In genomic region chr3:33391255-33391995, GRCh38 we compare ENCODE assay signal across 14 cellular contexts. TPM values are rescaled to one million over a fixed set of nuclear protein-coding genes. Genes with fewer than 3 reads are reported as not detected.
DNase-seq lines count a peak whose midpoint lies in the region; ATAC-seq and TF ChIP-seq lines count a peak whose summit lies in the region.
"Had no signal": no experiment of that assay in that cellular context is flagged by ENCODE, and none has a peak within 500 bp of the region (broad histone marks: within the 10 kb centered on the region; RNA-seq: fewer than 3 reads in every experiment).

No MANE protein-coding gene starts in this region.

- no peak overlapping the region for H2AFZ ChIP-seq in SK-N-SH (ENCODE audit: low read depth)

- H3K4me3 ChIP-seq in SK-N-SH (ENCODE audit: low read depth in 2 of 2, low read length in 1 of 2) = no peak overlapping the region
- H3K4me3 ChIP-seq: spleen had no signal

- TF ChIP-seq EP300 in SK-N-SH (IDR thresholded peaks at IDR 0.05; ENCODE audit: borderline replicate concordance in 1 of 2, low read depth in 1 of 2, low read length in 1 of 2) = no peak

- H3K27me3 ChIP-seq in SK-N-SH (ENCODE audit: insufficient read depth) = no peaks in the 10 kb centered on the region
- H3K27me3 ChIP-seq: spleen had no signal

- no peak overlapping the region for H3K4me2 ChIP-seq in SK-N-SH

- peaks cover 42% of the 10 kb centered on the region for H3K79me2 ChIP-seq in SK-N-SH (ENCODE audit: insufficient read depth)

- peaks cover 25% of the 10 kb centered on the region for H3K4me1 Mint-ChIP-seq in activated CD4-positive, alpha-beta T cell treated with anti-CD3 and anti-CD28 coated beads, Interleukin-2, amount 10 ng/mL, durations not matched to agents 24 days and 14 days
- H3K4me1 Mint-ChIP-seq in HFFc6 (ENCODE audit: low read depth) (peaks cover 79% of the 10 kb centered on the region), brain (no peaks in the 10 kb centered on the region), progenitor cell of endocrine pancreas (ENCODE audit: low read depth) (no peaks in the 10 kb centered on the region), WTC11 (no peaks in the 10 kb centered on the region)

- intact Hi-C loops in activated CD4-positive, alpha-beta T cell treated with anti-CD3 and anti-CD28 coated beads, Interleukin-2, amount 10 ng/mL, durations not matched to agents 24 days and 14 days (cut with micrococcal nuclease) = no loop called here

- TF ChIP-seq CTCF in HFFc6 (IDR thresholded peaks at IDR 0.05) (no peak), brain (conservative IDR thresholded peaks at IDR 0.05) (no peak), progenitor cell of endocrine pancreas (IDR thresholded peaks at IDR 0.05; ENCODE audit: unreplicated experiment) (no peak), WTC11 (IDR thresholded peaks at IDR 0.05) (no peak), SK-N-SH (IDR thresholded peaks at IDR 0.05) (no peak)

- H3F3A ChIP-seq in SK-N-SH (replicated peaks; ENCODE audit: insufficient read depth) = peaks cover 57% of the 10 kb centered on the region

- ATAC-seq in HG03139 (IDR thresholded peaks at IDR 0.05; ENCODE audit: unreplicated experiment) = no peak
- no peak for ATAC-seq in WTC11

- peaks cover 13 to 48% of the 10 kb centered on the region in 2 experiments for H3K4me1 ChIP-seq in SK-N-SH (ENCODE audit: control insufficient read depth in 1 of 2, insufficient read depth in 2 of 2, low read depth in 1 of 2, low read length in 1 of 2)
- H3K4me1 ChIP-seq: spleen had no signal

- DNase-seq in activated CD4-positive, alpha-beta T cell treated with anti-CD3 and anti-CD28 coated beads, Interleukin-2, amount 10 ng/mL, durations not matched to agents 24 days and 14 days = no peak
- DNase-seq in activated CD4-positive, alpha-beta T cell treated with anti-CD3 and anti-CD28 coated beads, Interleukin-2, amount 50 U/mL, for 4 hours = no peak
- DNase-seq in HFFc6 (no peak), progenitor cell of endocrine pancreas (ENCODE audit: low spot score, unreplicated experiment) (no peak), WTC11 (ENCODE audit: low spot score) (no peak), SK-N-SH (no peak)
- DNase-seq: glutamatergic neuron, NCI-H1092, NCI-H2171, SHP77, spleen had no signal

- H3K27ac ChIP-seq in SK-N-SH (ENCODE audit: low read depth in 2 of 2, low read length in 1 of 2) = peak overlapping the region in 1 of 2 experiments; percentile 95; a peak in 3 of 4 replicates

- peaks cover 72 to 85% of the 10 kb centered on the region in 2 experiments for H3K36me3 ChIP-seq in SK-N-SH (replicated peaks in 1 of 2; ENCODE audit: control insufficient read depth in 1 of 2, insufficient read depth in 2 of 2, low read length in 1 of 2)

- POLR2A ChIA-PET in WTC11 (lab: Charles Lee) = no interaction called here
- POLR2A ChIA-PET in SK-N-SH (lab: Yijun Ruan, JAX) = no interaction called here

- no peaks in the 10 kb centered on the region for H3K9me3 ChIP-seq in SK-N-SH
- H3K9me3 ChIP-seq: spleen had no signal

- H3K36me3 Mint-ChIP-seq in activated CD4-positive, alpha-beta T cell treated with anti-CD3 and anti-CD28 coated beads, Interleukin-2, amount 10 ng/mL, durations not matched to agents 24 days and 14 days (ENCODE audit: low read depth) = peaks cover 70% of the 10 kb centered on the region
- H3K36me3 Mint-ChIP-seq in HFFc6 (ENCODE audit: low read depth) (peaks cover 67% of the 10 kb centered on the region), brain (peaks cover 74% of the 10 kb centered on the region), progenitor cell of endocrine pancreas (ENCODE audit: insufficient read depth) (peaks cover 25% of the 10 kb centered on the region), WTC11 (peaks cover 68% of the 10 kb centered on the region)

- peak overlapping the region; percentile 7 for H3K27ac Mint-ChIP-seq in activated CD4-positive, alpha-beta T cell treated with anti-CD3 and anti-CD28 coated beads, Interleukin-2, amount 10 ng/mL, durations not matched to agents 24 days and 14 days
- H3K27ac Mint-ChIP-seq in HFFc6 (peak overlapping the region; percentile 94), brain (peak overlapping the region in 4 of 5 experiments; percentile 29 to 89 (median 64)), progenitor cell of endocrine pancreas (peak overlapping the region; percentile 82), WTC11 (no peak overlapping the region)

- 94% methylated on average over 8 of the region's 8 CpGs for WGBS in SK-N-SH (ENCODE audit: low lambda C conversion rate)

- no peak for TF ChIP-seq RAD21 in SK-N-SH (IDR thresholded peaks at IDR 0.05; ENCODE audit: low read length)

- no peak overlapping the region for H3K9ac ChIP-seq in SK-N-SH

- H3K4me3 Mint-ChIP-seq in activated CD4-positive, alpha-beta T cell treated with anti-CD3 and anti-CD28 coated beads, Interleukin-2, amount 10 ng/mL, durations not matched to agents 24 days and 14 days = no peak overlapping the region
- H3K4me3 Mint-ChIP-seq in HFFc6 = peak overlapping the region; percentile 15; the same call in 1 of the 2 replicates
- peak overlapping the region in 1 of 5 experiments; percentile 48 for H3K4me3 Mint-ChIP-seq in brain
- H3K4me3 Mint-ChIP-seq in progenitor cell of endocrine pancreas (ENCODE audit: low read depth) = no peak overlapping the region
- H3K4me3 Mint-ChIP-seq in WTC11 = no peak overlapping the region
- H3K4me3 Mint-ChIP-seq: mesothelial cell of epicardium had no signal

- H3K27me3 Mint-ChIP-seq in activated CD4-positive, alpha-beta T cell treated with anti-CD3 and anti-CD28 coated beads, Interleukin-2, amount 10 ng/mL, durations not matched to agents 24 days and 14 days = no peaks in the 10 kb centered on the region
- H3K27me3 Mint-ChIP-seq in HFFc6 (ENCODE audit: insufficient read depth) = peaks cover 4% of the 10 kb centered on the region
- no peaks in the 10 kb centered on the region for H3K27me3 Mint-ChIP-seq in brain
- no peaks in the 10 kb centered on the region for H3K27me3 Mint-ChIP-seq in progenitor cell of endocrine pancreas
- no peaks in the 10 kb centered on the region for H3K27me3 Mint-ChIP-seq in WTC11 (ENCODE audit: low read depth)

- CTCF ChIA-PET in WTC11 (lab: Charles Lee) (no interaction called here), SK-N-SH (lab: Yijun Ruan, JAX) (interaction anchor here (1.7 to 3.1 kb wide), 2 partner anchors 19 to 260 kb away, joined by 8 to 11 read pairs; no protein-coding TSS in a partner anchor)

- no peaks in the 10 kb centered on the region for H3K9me2 ChIP-seq in SK-N-SH

- H3K9me3 Mint-ChIP-seq in activated CD4-positive, alpha-beta T cell treated with anti-CD3 and anti-CD28 coated beads, Interleukin-2, amount 10 ng/mL, durations not matched to agents 24 days and 14 days = no peaks in the 10 kb centered on the region
- H3K9me3 Mint-ChIP-seq in HFFc6 (no peaks in the 10 kb centered on the region), brain (no peaks in the 10 kb centered on the region), progenitor cell of endocrine pancreas (ENCODE audit: low read depth) (no peaks in the 10 kb centered on the region), WTC11 (no peaks in the 10 kb centered on the region)
- H3K9me3 Mint-ChIP-seq: mesothelial cell of epicardium had no signal

- H4K20me1 ChIP-seq in SK-N-SH (ENCODE audit: insufficient read depth) = no peaks in the 10 kb centered on the region

TF ChIP-seq in WTC11, 78 proteins besides CTCF, POLR2A, EP300 and RAD21 (continues in another document):
- no peak for TF ChIP-seq ZNF317 (CRISPR knock-in tag; IDR thresholded peaks at IDR 0.05; ENCODE audit: borderline replicate concordance, low read depth)
- TF ChIP-seq, protein P1, sequence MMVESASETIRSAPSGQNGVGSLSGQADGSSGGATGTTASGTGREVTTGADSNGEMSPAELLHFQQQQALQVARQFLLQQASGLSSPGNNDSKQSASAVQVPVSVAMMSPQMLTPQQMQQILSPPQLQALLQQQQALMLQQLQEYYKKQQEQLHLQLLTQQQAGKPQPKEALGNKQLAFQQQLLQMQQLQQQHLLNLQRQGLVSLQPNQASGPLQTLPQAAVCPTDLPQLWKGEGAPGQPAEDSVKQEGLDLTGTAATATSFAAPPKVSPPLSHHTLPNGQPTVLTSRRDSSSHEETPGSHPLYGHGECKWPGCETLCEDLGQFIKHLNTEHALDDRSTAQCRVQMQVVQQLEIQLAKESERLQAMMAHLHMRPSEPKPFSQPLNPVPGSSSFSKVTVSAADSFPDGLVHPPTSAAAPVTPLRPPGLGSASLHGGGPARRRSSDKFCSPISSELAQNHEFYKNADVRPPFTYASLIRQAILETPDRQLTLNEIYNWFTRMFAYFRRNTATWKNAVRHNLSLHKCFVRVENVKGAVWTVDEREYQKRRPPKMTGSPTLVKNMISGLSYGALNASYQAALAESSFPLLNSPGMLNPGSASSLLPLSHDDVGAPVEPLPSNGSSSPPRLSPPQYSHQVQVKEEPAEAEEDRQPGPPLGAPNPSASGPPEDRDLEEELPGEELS (CRISPR knock-in tag; IDR thresholded peaks at IDR 0.05) = no peak

TF ChIP-seq in SK-N-SH, 30 proteins besides CTCF, POLR2A, EP300 and RAD21 (continues in another document):
- no peak for TF ChIP-seq FOSL2 (IDR thresholded peaks at IDR 0.05; ENCODE audit: borderline replicate concordance, low read depth)
- no peak for TF ChIP-seq IRF3 (IDR thresholded peaks at IDR 0.05; ENCODE audit: low read depth, low read length)

RNA-seq across cellular contexts. Expression of gene UBP1, which starts 48.8 kb away (rescaled TPM):
- total RNA-seq in activated CD4-positive, alpha-beta T cell treated with anti-CD3 and anti-CD28 coated beads, Interleukin-2, amount 10 ng/mL, durations not matched to agents 24 days and 14 days = 72.1 and 74.1 TPM in 2 replicates
- 10 to 100 TPM; 62.0 to 69.0 (median 64.0) TPM for total RNA-seq in HFFc6 (2021; fragmentation: NEBNext Ultra II Directional; extraction: Animal tissue kit (Norgen Biotek cat#: 25700))
- polyA plus RNA-seq in brain (ENCODE audit: insufficient read depth, low read depth, low replicate concordance) = 23.7 TPM
- total RNA-seq in progenitor cell of endocrine pancreas = 78.1 and 86.7 TPM in 2 replicates
- total RNA-seq in WTC11 (2021) = 68.5 to 72.6 TPM (median 69.6 TPM) in 3 replicates
- polyA plus RNA-seq in SK-N-SH (2012; rRNA removed) = 45.5 and 64.0 TPM in 2 replicates
- polyA plus RNA-seq in SK-N-SH (2012; cell fraction: cytosol; rRNA removed) = 52.7 and 57.3 TPM in 2 replicates
- 124 and 195 TPM in 2 replicates for polyA plus RNA-seq in SK-N-SH (2012; cell fraction: nucleus; rRNA removed)
